17 cellular contexts compared by ENCODE assay signal in the genomic region with DNA sequence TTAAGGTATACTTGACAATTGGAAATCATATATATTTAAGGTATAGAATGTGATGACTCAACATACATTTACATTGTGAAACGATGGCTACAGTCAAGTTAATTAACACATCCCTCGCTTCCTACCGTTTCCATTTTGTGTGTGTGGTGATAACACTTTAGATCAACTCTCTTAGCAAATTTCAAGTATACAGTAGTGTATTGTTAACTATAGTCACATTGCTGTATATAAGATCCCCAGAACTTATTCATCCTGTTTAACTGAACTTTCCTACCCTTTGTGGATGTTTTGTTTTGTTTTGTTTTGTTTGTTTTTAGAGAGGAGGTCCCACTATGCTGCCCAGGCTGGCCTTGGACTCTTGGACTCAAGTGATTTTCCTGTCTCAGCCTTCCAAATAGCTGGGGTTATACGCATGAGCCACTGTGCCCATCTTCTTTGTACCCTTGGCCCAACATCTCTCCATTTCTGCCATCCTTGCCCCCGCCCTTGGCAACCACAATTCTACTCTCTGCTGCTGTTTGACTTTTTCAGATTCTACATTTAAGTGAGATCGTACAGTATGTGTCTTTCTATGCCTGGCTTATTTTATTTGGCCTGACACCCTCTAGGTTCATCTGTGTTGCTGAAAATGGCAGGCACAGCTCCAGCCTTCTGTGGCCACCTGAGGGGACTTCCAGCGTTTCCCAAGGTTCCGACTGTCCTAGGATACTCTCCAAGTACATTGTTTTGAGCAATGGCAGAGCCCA.
DNase-seq lines count a peak whose midpoint lies in the region; ATAC-seq, FAIRE-seq and TF ChIP-seq lines count a peak whose summit lies in the region.
"Had no signal": no experiment of that assay in that cellular context is flagged by ENCODE, and none has a peak within 500 bp of the region (broad histone marks: within the 10 kb centered on the region; RNA-seq: fewer than 3 reads in every experiment).

No MANE protein-coding gene starts in this region.

- no peak for ATAC-seq in Right ventricle myocardium superior (ENCODE audit: poor library complexity)
- peak in 3 of 4 donors; percentile 40 to 67 (median 61) for ATAC-seq in right lobe of liver

- H2BK20ac ChIP-seq in H1 (ENCODE audit: low read length), result no peak overlapping the region; the same call in 1 of the 2 replicates

- no peak overlapping the region for H3K56ac ChIP-seq in H1 (replicated peaks; ENCODE audit: insufficient read length, low read depth, low read length)

- TF ChIP-seq POLR2A in H1 (IDR thresholded peaks at IDR 0.05; ENCODE audit: control extremely low read depth in 1 of 2, low read depth in 2 of 2, low read length in 2 of 2), result no peak
- TF ChIP-seq POLR2A in right lobe of liver (IDR thresholded peaks at IDR 0.05), result no peak

- H3K9me3 ChIP-seq in right atrium auricular region (no peaks in the 10 kb centered on the region), H1 (ENCODE audit: insufficient read depth in 2 of 2, low read depth in 1 of 2, low read length in 1 of 2) (no peaks in the 10 kb centered on the region), right lobe of liver (no peaks in the 10 kb centered on the region)
- H3K9me3 ChIP-seq: HAP-1 had no signal

- intact Hi-C loops in Right ventricle myocardium superior (cut with DNase I) (no loop called here), right lobe of liver (cut with DNase I) (no loop called here)

- H3K23ac ChIP-seq in H1 (ENCODE audit: insufficient read length), result no peak overlapping the region

- no peak overlapping the region for H2BK15ac ChIP-seq in H1 (ENCODE audit: low read length)

- H3K27ac ChIP-seq in right atrium auricular region (no peak overlapping the region), H1 (ENCODE audit: low read depth, low read length) (no peak overlapping the region), right lobe of liver (no peak overlapping the region)
- H3K27ac ChIP-seq: BLaER1 treated with 17β-estradiol and CSF1 and Interleukin-3, amounts not matched to agents 10 nM and 100 nM had no signal

- no peak overlapping the region for H2BK120ac ChIP-seq in H1 (replicated peaks; ENCODE audit: low read depth, low read length)

- H3K36me3 ChIP-seq in right atrium auricular region (no peaks in the 10 kb centered on the region), H1 (ENCODE audit: control insufficient read depth in 2 of 4, insufficient read depth in 4 of 4, low read length in 3 of 4) (no peaks in the 10 kb centered on the region), right lobe of liver (no peaks in the 10 kb centered on the region)
- H3K36me3 ChIP-seq: BLaER1 treated with 17β-estradiol and CSF1 and Interleukin-3, amounts not matched to agents 10 nM and 100 nM; HAP-1 had no signal

- H3K27me3 ChIP-seq in right atrium auricular region, result no peaks in the 10 kb centered on the region
- H3K27me3 ChIP-seq in H1 (replicated peaks in 1 of 4; ENCODE audit: control insufficient read depth in 3 of 4, extremely low read depth in 1 of 4, insufficient read depth in 3 of 4, low read length in 3 of 4), result no peaks in the 10 kb centered on the region
- H3K27me3 ChIP-seq in right lobe of liver, result no peaks in the 10 kb centered on the region
- H3K27me3 ChIP-seq: BLaER1 treated with 17β-estradiol and CSF1 and Interleukin-3, amounts not matched to agents 10 nM and 100 nM had no signal

- H4K91ac ChIP-seq in H1 (replicated peaks; ENCODE audit: insufficient read length, low read length), result no peak overlapping the region

- FAIRE-seq in H1 (lab: Jason Lieb, UNC), result no peak
- FAIRE-seq: G401.6, GM12891 had no signal

- no peaks in the 10 kb centered on the region for H3K79me2 ChIP-seq in H1 (ENCODE audit: control insufficient read depth in 1 of 2, insufficient read depth in 2 of 2, low read length in 2 of 2)

- H4K5ac ChIP-seq in H1 (ENCODE audit: insufficient read length, low read depth, low read length), result no peak overlapping the region

- no peak overlapping the region for H2BK12ac ChIP-seq in H1 (ENCODE audit: low read depth, low read length)

- no peak overlapping the region for H3K4me2 ChIP-seq in H1 (ENCODE audit: insufficient read depth in 1 of 2, low read depth in 2 of 2, low read length in 2 of 2)
- H3K4me2 ChIP-seq: BLaER1 treated with 17β-estradiol and CSF1 and Interleukin-3, amounts not matched to agents 10 nM and 100 nM had no signal

- H3K4me1 ChIP-seq in right atrium auricular region, result no peaks in the 10 kb centered on the region
- no peaks in the 10 kb centered on the region; a peak in 1 of 7 replicates for H3K4me1 ChIP-seq in H1 (replicated peaks in 1 of 4; ENCODE audit: control insufficient read depth in 3 of 4, insufficient read depth in 4 of 4, low read length in 3 of 4)
- peaks cover 0 to under 1% (median 0%) of the 10 kb centered on the region in 4 donors for H3K4me1 ChIP-seq in right lobe of liver

- H2AK5ac ChIP-seq in H1 (ENCODE audit: low read depth, low read length), result no peak overlapping the region

- CTCF ChIA-PET in H1 (lab: Charles Lee; ENCODE audit: partially characterized antibody), result interaction anchor here (1.6 to 2.1 kb wide), 2 partner anchors 10 to 37 kb away, joined by 4 read pairs; no protein-coding TSS in a partner anchor

- H2BK5ac ChIP-seq in H1 (ENCODE audit: low read depth, low read length), result no peak overlapping the region; the same call in 1 of the 2 replicates

- no peak overlapping the region for H3K4ac ChIP-seq in H1 (replicated peaks; ENCODE audit: insufficient read length, low read depth, low read length)

- peak overlapping the region; percentile 32; the same call in 1 of the 2 replicates for H3K18ac ChIP-seq in H1 (ENCODE audit: extremely low read depth, low read length)

- no peak overlapping the region for H2AFZ ChIP-seq in H1 (ENCODE audit: low read length)

- no peaks in the 10 kb centered on the region for H3K79me1 ChIP-seq in H1 (ENCODE audit: low read depth, low read length)

- no peak overlapping the region for H3K4me3 ChIP-seq in right atrium auricular region
- no peak overlapping the region for H3K4me3 ChIP-seq in H1 (ENCODE audit: extremely low read depth in 1 of 4, insufficient read depth in 2 of 4, low read depth in 3 of 4, low read length in 4 of 4)
- no peak overlapping the region for H3K4me3 ChIP-seq in right lobe of liver
- H3K4me3 ChIP-seq: BLaER1 treated with 17β-estradiol and CSF1 and Interleukin-3, amounts not matched to agents 10 nM and 100 nM; HAP-1 had no signal

- H4K20me1 ChIP-seq in H1 (replicated peaks in 1 of 2; ENCODE audit: control insufficient read depth in 1 of 2, insufficient read depth in 2 of 2, low read length in 2 of 2), result no peaks in the 10 kb centered on the region
- H4K20me1 ChIP-seq: BLaER1 treated with 17β-estradiol and CSF1 and Interleukin-3, amounts not matched to agents 10 nM and 100 nM had no signal

- TF ChIP-seq EP300 in H1 (IDR thresholded peaks at IDR 0.05; ENCODE audit: borderline replicate concordance in 1 of 2, low read depth in 2 of 2, low read length in 2 of 2), result no peak

- no peak overlapping the region for H3K14ac ChIP-seq in H1 (ENCODE audit: insufficient read length)

- H3K9ac ChIP-seq in H1 (replicated peaks in 1 of 4; ENCODE audit: extremely low read depth in 1 of 4, low read depth in 3 of 4, low read length in 3 of 4), result no peak overlapping the region
- H3K9ac ChIP-seq: BLaER1 treated with 17β-estradiol and CSF1 and Interleukin-3, amounts not matched to agents 10 nM and 100 nM had no signal

- no peaks in the 10 kb centered on the region for H3K23me2 ChIP-seq in H1 (ENCODE audit: low read depth, low read length)

- no peak for TF ChIP-seq RAD21 in H1 (IDR thresholded peaks at IDR 0.05 in 1 of 2, conservative IDR thresholded peaks at IDR 0.05 in 1 of 2; ENCODE audit: low read depth in 2 of 2, low read length in 2 of 2)

- POLR2A ChIA-PET in H1 (lab: Charles Lee; ENCODE audit: partially characterized antibody), result no interaction called here

- TF ChIP-seq CTCF in right atrium auricular region (IDR thresholded peaks at IDR 0.05) (no peak), H1 (IDR thresholded peaks at IDR 0.05; ENCODE audit: control extremely low read depth in 1 of 3, insufficient read depth in 1 of 3, low read depth in 1 of 3, low read length in 3 of 3) (no peak), right lobe of liver (IDR thresholded peaks at IDR 0.05) (no peak)

- peak; percentile 11 for DNase-seq in right atrium auricular region (ENCODE audit: low spot score)
- no peak for DNase-seq in Right ventricle myocardium superior
- no peak for DNase-seq in H1 (ENCODE audit: low read depth in 1 of 2, low spot score in 2 of 2)
- DNase-seq in right lobe of liver, result no peak
- DNase-seq in NCI-H146 treated with DMSO at 0.1 percent for 48 hours (lab: John Stamatoyannopoulos, UW; ENCODE audit: unreplicated experiment), result no peak
- no peak for DNase-seq in D341Med (ENCODE audit: low spot score)
- no peak for DNase-seq in SW 1271 (lab: John Stamatoyannopoulos, UW)
- DNase-seq: 8988T; ACHN; Calu3; CD4-positive, CD25-positive, alpha-beta regulatory T cell; DMS79; GOT3 had no signal

- WGBS in H1 (ENCODE audit: extremely low coverage in 1 of 2, insufficient coverage in 1 of 2, insufficient read length in 1 of 2, insufficient replicate concordance in 2 of 2, low coverage in 1 of 2, low lambda C conversion rate in 2 of 2, missing lambda C conversion rate in 1 of 2), 2 experiments, result 87% methylated on average over 8 of the region's 8 CpGs; no CpG with 5 or more reads in 1 of the 2 experiments
- 75% methylated on average over 8 of the region's 8 CpGs for WGBS in right lobe of liver (ENCODE audit: insufficient coverage, low coverage, low lambda C conversion rate, missing lambda C conversion rate)

- H4K8ac ChIP-seq in H1 (ENCODE audit: extremely low read depth, insufficient read depth, low read length), result no peak overlapping the region

TF ChIP-seq in H1, 55 proteins besides CTCF, POLR2A, EP300 and RAD21 (continues in another document):
- TF ChIP-seq, protein P1, sequence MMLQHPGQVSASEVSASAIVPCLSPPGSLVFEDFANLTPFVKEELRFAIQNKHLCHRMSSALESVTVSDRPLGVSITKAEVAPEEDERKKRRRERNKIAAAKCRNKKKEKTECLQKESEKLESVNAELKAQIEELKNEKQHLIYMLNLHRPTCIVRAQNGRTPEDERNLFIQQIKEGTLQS (IDR thresholded peaks at IDR 0.05; ENCODE audit: insufficient read depth, low read depth, low read length), result no peak
- TF ChIP-seq SUZ12 (IDR thresholded peaks at IDR 0.05; ENCODE audit: low read length) (no peak), NRF1 (IDR thresholded peaks at IDR 0.05; ENCODE audit: low read depth, low read length) (no peak), SIRT6 (IDR thresholded peaks at IDR 0.05; ENCODE audit: low read length) (no peak), EZH2 (IDR thresholded peaks at IDR 0.05; ENCODE audit: low read depth, low read length, severe bottlenecking) (no peak), RNF2 (IDR thresholded peaks at IDR 0.05; ENCODE audit: borderline replicate concordance, low read depth, low read length, missing control alignments, poor library complexity, severe bottlenecking) (no peak)
